Comparison of ENCODE assay signal across 8 cellular contexts in genomic region chr17:36547776-36548175, GRCh38. TPM values are rescaled to one million over a fixed set of nuclear protein-coding genes. Genes with fewer than 3 reads are reported as not detected.
DNase-seq lines count a peak whose midpoint lies in the region; ATAC-seq and TF ChIP-seq lines count a peak whose summit lies in the region.
"Had no signal": no experiment of that assay in that cellular context is flagged by ENCODE, and none has a peak within 500 bp of the region (broad histone marks: within the 10 kb centered on the region; RNA-seq: fewer than 3 reads in every experiment).

No MANE protein-coding gene starts in this region.

- no peaks in the 10 kb centered on the region for H3K27me3 Mint-ChIP-seq in activated naive CD8-positive, alpha-beta T cell treated with anti-CD3 and anti-CD28 coated beads, Interleukin-2, amount 10 ng/mL, durations not matched to agents 7 days and 5 days
- no peaks in the 10 kb centered on the region for H3K27me3 Mint-ChIP-seq in neural crest cell (ENCODE audit: low read depth)

- H3K36me3 Mint-ChIP-seq in activated naive CD8-positive, alpha-beta T cell treated with anti-CD3 and anti-CD28 coated beads, Interleukin-2, amount 10 ng/mL, durations not matched to agents 7 days and 5 days, result peaks cover 28% of the 10 kb centered on the region
- peaks cover 5% of the 10 kb centered on the region for H3K36me3 Mint-ChIP-seq in neural crest cell (ENCODE audit: low read depth)

- ATAC-seq in activated naive CD8-positive, alpha-beta T cell treated with anti-CD3 and anti-CD28 coated beads, Interleukin-2, amount 10 ng/mL, durations not matched to agents 7 days and 5 days (ENCODE audit: low read depth), result no peak
- ATAC-seq in HG03432 (IDR thresholded peaks at IDR 0.05; ENCODE audit: unreplicated experiment), result no peak

- peaks cover 43% of the 10 kb centered on the region for H3K4me1 Mint-ChIP-seq in activated naive CD8-positive, alpha-beta T cell treated with anti-CD3 and anti-CD28 coated beads, Interleukin-2, amount 10 ng/mL, durations not matched to agents 7 days and 5 days
- peaks cover 27% of the 10 kb centered on the region for H3K4me1 Mint-ChIP-seq in neural crest cell

- 0 out of 2 replicates have a peak overlapping the region, but pooled peaks have one; percentile 98 for H3K4me3 ChIP-seq in HUES48 (ENCODE audit: low read depth, low read length)

- no peak overlapping the region for H3K9ac ChIP-seq in HUES48 (ENCODE audit: low read depth, low read length)

- peak overlapping the region; percentile 90 for H3K27ac Mint-ChIP-seq in activated naive CD8-positive, alpha-beta T cell treated with anti-CD3 and anti-CD28 coated beads, Interleukin-2, amount 10 ng/mL, durations not matched to agents 7 days and 5 days
- H3K27ac Mint-ChIP-seq in neural crest cell (ENCODE audit: unreplicated experiment), result peak overlapping the region; percentile 75

- H3K9me3 ChIP-seq in HUES48 (ENCODE audit: control insufficient read depth, insufficient read depth, low read length), result no peaks in the 10 kb centered on the region

- POLR2A ChIA-PET in activated naive CD8-positive, alpha-beta T cell treated with anti-CD3 and anti-CD28 coated beads, Interleukin-2, amount 10 ng/mL, durations not matched to agents 7 days and 5 days (lab: Charles Lee), result interaction anchor here (4.8 to 6.3 kb wide), 2 partner anchors 12 to 54 kb away, joined by 52 to 122 read pairs; partner anchors contain the start of genes MRM1, MYO19 and PIGW

- no peaks in the 10 kb centered on the region for H3K36me3 ChIP-seq in HUES48 (ENCODE audit: control insufficient read depth, insufficient read depth, low read length)

- no peaks in the 10 kb centered on the region for H3K27me3 ChIP-seq in HUES48 (ENCODE audit: control insufficient read depth, insufficient read depth, low read length)

- peak overlapping the region; percentile 98 for H3K4me3 Mint-ChIP-seq in activated naive CD8-positive, alpha-beta T cell treated with anti-CD3 and anti-CD28 coated beads, Interleukin-2, amount 10 ng/mL, durations not matched to agents 7 days and 5 days
- H3K4me3 Mint-ChIP-seq in neural crest cell, result peak overlapping the region; percentile 62

- no peak for TF ChIP-seq CTCF in neural crest cell (conservative IDR thresholded peaks at IDR 0.05)

- peaks cover 18% of the 10 kb centered on the region for H3K4me1 ChIP-seq in HUES48 (ENCODE audit: control insufficient read depth, insufficient read depth, low read length)

- no peak for DNase-seq in activated naive CD8-positive, alpha-beta T cell treated with anti-CD3 and anti-CD28 coated beads, Interleukin-2, amount 10 ng/mL, durations not matched to agents 7 days and 5 days
- no peak for DNase-seq in neural crest cell (ENCODE audit: low read depth, low spot score)
- no peak for DNase-seq in HK-2 (ENCODE audit: unreplicated experiment)
- DNase-seq in NCI-H82 treated with DMSO at 0.1 percent for 48 hours (lab: John Stamatoyannopoulos, UW; ENCODE audit: unreplicated experiment), result no peak
- DNase-seq: NCI-H1930 had no signal

- H3K9me3 Mint-ChIP-seq in activated naive CD8-positive, alpha-beta T cell treated with anti-CD3 and anti-CD28 coated beads, Interleukin-2, amount 10 ng/mL, durations not matched to agents 7 days and 5 days, result no peaks in the 10 kb centered on the region
- no peaks in the 10 kb centered on the region for H3K9me3 Mint-ChIP-seq in neural crest cell

- H3K27ac ChIP-seq in HUES48 (ENCODE audit: low read depth, low read length), result no peak overlapping the region
- H3K27ac ChIP-seq: epithelial cell of prostate had no signal

RNA-seq across cellular contexts. Expression of gene GGNBP2, which starts 3.1 kb away (rescaled TPM):
- total RNA-seq in activated naive CD8-positive, alpha-beta T cell treated with anti-CD3 and anti-CD28 coated beads, Interleukin-2, amount 10 ng/mL, durations not matched to agents 7 days and 5 days, result 100 to 1,000 TPM; 134 to 136 TPM
- 71.8 and 72.3 TPM in 2 replicates for total RNA-seq in neural crest cell

RNA-seq across cellular contexts. Expression of gene PIGW, which starts 13.0 kb away (rescaled TPM):
- total RNA-seq in activated naive CD8-positive, alpha-beta T cell treated with anti-CD3 and anti-CD28 coated beads, Interleukin-2, amount 10 ng/mL, durations not matched to agents 7 days and 5 days, result 10 to 100 TPM in 1 of 2 experiments, 1 to 10 TPM in 1; 8.6 to 11.1 TPM
- total RNA-seq in neural crest cell, result 20.8 and 20.9 TPM in 2 replicates

RNA-seq across cellular contexts. Expression of gene MYO19, which starts 13.1 kb away (rescaled TPM):
- total RNA-seq in activated naive CD8-positive, alpha-beta T cell treated with anti-CD3 and anti-CD28 coated beads, Interleukin-2, amount 10 ng/mL, durations not matched to agents 7 days and 5 days, result 100 to 1,000 TPM; 113 to 117 TPM
- total RNA-seq in neural crest cell, result 101 and 104 TPM in 2 replicates

RNA-seq across cellular contexts. Expression of gene DHRS11, which starts 43.9 kb away (rescaled TPM):
- total RNA-seq in activated naive CD8-positive, alpha-beta T cell treated with anti-CD3 and anti-CD28 coated beads, Interleukin-2, amount 10 ng/mL, durations not matched to agents 7 days and 5 days, result 1 to 10 TPM; 4.7 to 4.8 TPM
- total RNA-seq in neural crest cell, result 12.3 and 14.7 TPM in 2 replicates

RNA-seq across cellular contexts. Expression of gene MRM1, which starts 53.6 kb away (rescaled TPM):
- 1 to 10 TPM; 9.0 to 9.4 TPM for total RNA-seq in activated naive CD8-positive, alpha-beta T cell treated with anti-CD3 and anti-CD28 coated beads, Interleukin-2, amount 10 ng/mL, durations not matched to agents 7 days and 5 days
- 4.6 and 5.4 TPM in 2 replicates for total RNA-seq in neural crest cell
